Comparison of ENCODE assay signal across 20 cellular contexts in genomic region chr16:67027046-67027445, GRCh38. TPM values are rescaled to one million over a fixed set of nuclear protein-coding genes. Genes with fewer than 3 reads are reported as not detected.
DNase-seq lines count a peak whose midpoint lies in the region; ATAC-seq and TF ChIP-seq lines count a peak whose summit lies in the region.
"Had no signal": no experiment of that assay in that cellular context is flagged by ENCODE, and none has a peak within 500 bp of the region (broad histone marks: within the 10 kb centered on the region; RNA-seq: fewer than 3 reads in every experiment).

No MANE protein-coding gene starts in this region.

- intact Hi-C loops in activated naive CD4-positive, alpha-beta T cell treated with anti-CD3 and anti-CD28 coated beads for 36 hours (cut with micrococcal nuclease), result no loop called here

- no peak for ATAC-seq in activated CD8-positive, alpha-beta memory T cell treated with anti-CD3 and anti-CD28 coated beads, Interleukin-2, amount 10 ng/mL, durations not matched to agents 7 days and 5 days
- no peak for ATAC-seq in left lobe of liver
- no peak for ATAC-seq in GM21825 (IDR thresholded peaks at IDR 0.05; ENCODE audit: unreplicated experiment)
- ATAC-seq: activated T-cell treated with anti-CD3 and anti-CD28 coated beads, Interleukin-2, amount 50 U/mL, for 4 hours; gastroesophageal sphincter; Panc1; psoas muscle had no signal

- in situ Hi-C loops in brain microvascular endothelial cell (cut with HindIII; ENCODE audit: low pct_ligation_motif_present, low sequenced_read_pairs), result no loop called here

- H3K27me3 ChIP-seq in brain microvascular endothelial cell (replicated peaks), result no peaks in the 10 kb centered on the region
- H3K27me3 ChIP-seq: ascending aorta, colonic mucosa, gastroesophageal sphincter, vagina had no signal

- no peak overlapping the region for H3K4me3 ChIP-seq in brain microvascular endothelial cell (ENCODE audit: low read depth, low read length)
- H3K4me3 ChIP-seq: ascending aorta, colonic mucosa, gastroesophageal sphincter, GM23248, psoas muscle, vagina had no signal

- H3K4me1 Mint-ChIP-seq in activated naive CD4-positive, alpha-beta T cell treated with anti-CD3 and anti-CD28 coated beads for 36 hours (ENCODE audit: low read depth), result peaks cover 28% of the 10 kb centered on the region
- peaks cover 41% of the 10 kb centered on the region for H3K4me1 Mint-ChIP-seq in activated CD8-positive, alpha-beta memory T cell treated with anti-CD3 and anti-CD28 coated beads, Interleukin-2, amount 10 ng/mL, durations not matched to agents 7 days and 5 days
- H3K4me1 Mint-ChIP-seq in type B pancreatic cell (ENCODE audit: unreplicated experiment), result peaks cover 40% of the 10 kb centered on the region

- peak overlapping the region; percentile 39 for H3K4me3 Mint-ChIP-seq in activated naive CD4-positive, alpha-beta T cell treated with anti-CD3 and anti-CD28 coated beads for 36 hours
- no peak overlapping the region for H3K4me3 Mint-ChIP-seq in activated CD8-positive, alpha-beta memory T cell treated with anti-CD3 and anti-CD28 coated beads, Interleukin-2, amount 10 ng/mL, durations not matched to agents 7 days and 5 days
- peak overlapping the region; percentile 56 for H3K4me3 Mint-ChIP-seq in type B pancreatic cell

- no peaks in the 10 kb centered on the region for H3K27me3 Mint-ChIP-seq in activated naive CD4-positive, alpha-beta T cell treated with anti-CD3 and anti-CD28 coated beads for 36 hours (ENCODE audit: low read depth)
- no peaks in the 10 kb centered on the region for H3K27me3 Mint-ChIP-seq in activated CD8-positive, alpha-beta memory T cell treated with anti-CD3 and anti-CD28 coated beads, Interleukin-2, amount 10 ng/mL, durations not matched to agents 7 days and 5 days
- peaks cover 3% of the 10 kb centered on the region for H3K27me3 Mint-ChIP-seq in type B pancreatic cell

- H3K27ac ChIP-seq in brain microvascular endothelial cell, result no peak overlapping the region
- H3K27ac ChIP-seq: ascending aorta, colonic mucosa, epithelial cell of prostate, gastroesophageal sphincter, GM23248, psoas muscle, vagina had no signal

- no peaks in the 10 kb centered on the region for H3K36me3 ChIP-seq in brain microvascular endothelial cell (replicated peaks)
- H3K36me3 ChIP-seq: colonic mucosa, gastroesophageal sphincter had no signal

- TF ChIP-seq CTCF in type B pancreatic cell (conservative IDR thresholded peaks at IDR 0.05) (no peak), brain microvascular endothelial cell (IDR thresholded peaks at IDR 0.05; ENCODE audit: low read depth, low read length, missing control alignments) (no peak)

- H3K9me3 Mint-ChIP-seq in activated naive CD4-positive, alpha-beta T cell treated with anti-CD3 and anti-CD28 coated beads for 36 hours, result no peaks in the 10 kb centered on the region
- no peaks in the 10 kb centered on the region for H3K9me3 Mint-ChIP-seq in activated CD8-positive, alpha-beta memory T cell treated with anti-CD3 and anti-CD28 coated beads, Interleukin-2, amount 10 ng/mL, durations not matched to agents 7 days and 5 days (ENCODE audit: low read depth)
- H3K9me3 Mint-ChIP-seq in type B pancreatic cell, result no peaks in the 10 kb centered on the region
- H3K9me3 Mint-ChIP-seq: activated T-cell treated with anti-CD3 and anti-CD28 coated beads, Interleukin-2, amount 50 U/mL, for 4 hours had no signal

- peak overlapping the region; percentile 53 for H3K27ac Mint-ChIP-seq in activated naive CD4-positive, alpha-beta T cell treated with anti-CD3 and anti-CD28 coated beads for 36 hours
- H3K27ac Mint-ChIP-seq in activated CD8-positive, alpha-beta memory T cell treated with anti-CD3 and anti-CD28 coated beads, Interleukin-2, amount 10 ng/mL, durations not matched to agents 7 days and 5 days, result no peak overlapping the region
- peak overlapping the region; percentile 50 for H3K27ac Mint-ChIP-seq in type B pancreatic cell

- no peak for DNase-seq in activated naive CD4-positive, alpha-beta T cell treated with anti-CD3 and anti-CD28 coated beads for 36 hours
- no peak for DNase-seq in activated naive CD4-positive, alpha-beta T cell (lab: John Stamatoyannopoulos, UW)
- DNase-seq in activated CD8-positive, alpha-beta memory T cell treated with anti-CD3 and anti-CD28 coated beads, Interleukin-2, amount 10 ng/mL, durations not matched to agents 7 days and 5 days, result peak; percentile 34
- DNase-seq in left lobe of liver (ENCODE audit: low spot score) (peak; percentile 30), type B pancreatic cell (ENCODE audit: extremely low spot score, unreplicated experiment) (peak; percentile 40), brain microvascular endothelial cell (no peak), DMS 273 (lab: John Stamatoyannopoulos, UW; ENCODE audit: unreplicated experiment) (no peak)
- DNase-seq: activated T-cell treated with anti-CD3 and anti-CD28 coated beads, Interleukin-2, amount 50 U/mL, for 4 hours; colonic mucosa; COR-L47; GM23248; NCI-H1417 treated with DMSO at 0.1 percent for 48 hours; NCI-H2171 treated with DMSO at 0.1 percent for 48 hours; psoas muscle had no signal

- CTCF ChIA-PET in activated naive CD4-positive, alpha-beta T cell treated with anti-CD3 and anti-CD28 coated beads for 36 hours (lab: Charles Lee), result interaction anchor here (0.5 to 3.7 kb wide), 6 partner anchors 10 to 136 kb away, joined by 3 to 39 read pairs (median 4); no protein-coding TSS in a partner anchor
- CTCF ChIA-PET in activated CD8-positive, alpha-beta memory T cell treated with anti-CD3 and anti-CD28 coated beads, Interleukin-2, amount 10 ng/mL, durations not matched to agents 7 days and 5 days (lab: Charles Lee), result interaction anchor here (1.1 to 10.5 kb wide), 9 partner anchors 8 to 135 kb away, joined by 3 to 75 read pairs (median 9); partner anchors contain the start of gene B3GNT9

- peaks cover 13% of the 10 kb centered on the region for H3K36me3 Mint-ChIP-seq in activated naive CD4-positive, alpha-beta T cell treated with anti-CD3 and anti-CD28 coated beads for 36 hours (ENCODE audit: low read depth)
- peaks cover 18% of the 10 kb centered on the region for H3K36me3 Mint-ChIP-seq in activated CD8-positive, alpha-beta memory T cell treated with anti-CD3 and anti-CD28 coated beads, Interleukin-2, amount 10 ng/mL, durations not matched to agents 7 days and 5 days
- peaks cover under 1% of the 10 kb centered on the region for H3K36me3 Mint-ChIP-seq in type B pancreatic cell

RNA-seq across cellular contexts. Expression of gene CBFB, which starts 1.9 kb away (rescaled TPM):
- 10 to 100 TPM; 79.6 to 86.8 TPM for total RNA-seq in activated naive CD4-positive, alpha-beta T cell treated with anti-CD3 and anti-CD28 coated beads for 36 hours
- total RNA-seq in activated CD8-positive, alpha-beta memory T cell treated with anti-CD3 and anti-CD28 coated beads, Interleukin-2, amount 10 ng/mL, durations not matched to agents 7 days and 5 days, result 100 to 1,000 TPM; 180 to 196 TPM
- total RNA-seq in left lobe of liver (12.2 TPM), type B pancreatic cell (ENCODE audit: low replicate concordance) (48.8 and 77.1 TPM in 2 replicates)

RNA-seq across cellular contexts. Expression of gene CES4A, which starts 38.7 kb away (rescaled TPM):
- 1 to 10 TPM; 4.9 to 5.1 TPM for total RNA-seq in activated naive CD4-positive, alpha-beta T cell treated with anti-CD3 and anti-CD28 coated beads for 36 hours
- 10 to 100 TPM in 1 of 2 experiments, 1 to 10 TPM in 1; 8.1 to 11.7 TPM for total RNA-seq in activated CD8-positive, alpha-beta memory T cell treated with anti-CD3 and anti-CD28 coated beads, Interleukin-2, amount 10 ng/mL, durations not matched to agents 7 days and 5 days
- total RNA-seq in left lobe of liver (67.7 TPM), type B pancreatic cell (ENCODE audit: low replicate concordance) (11.5 and 13.9 TPM in 2 replicates)

Comparison
In these comparisons a context has a peak if more than half of its experiments do, and no peak if none do; other contexts are left out.
1. DNase-seq: peak in activated CD8-positive, alpha-beta memory T cell treated with anti-CD3 and anti-CD28 coated beads, Interleukin-2, amount 10 ng/mL, durations not matched to agents 7 days and 5 days (single experiment), left lobe of liver (single experiment) and type B pancreatic cell (single experiment); none in activated naive CD4-positive, alpha-beta T cell treated with anti-CD3 and anti-CD28 coated beads for 36 hours (single experiment), activated naive CD4-positive, alpha-beta T cell (0 of 4), brain microvascular endothelial cell (single experiment) and DMS 273 (single experiment).